In genomic region chr19:46714523-46715106, GRCh38 we compare ENCODE assay signal across 1 cellular context.
TF ChIP-seq lines count a peak whose summit lies in the region.

No MANE protein-coding gene starts in this region.

TF ChIP-seq in IMR-90, 13 proteins besides CTCF, POLR2A, EP300 and RAD21:
- TF ChIP-seq CHD1 (IDR thresholded peaks at IDR 0.05; ENCODE audit: low read depth, low read length) (no peak), BHLHE40 (IDR thresholded peaks at IDR 0.05; ENCODE audit: low read depth, low read length) (no peak)
